Comparison of ENCODE assay signal across 14 cellular contexts in genomic region chr13:98265669-98266551, GRCh38.
DNase-seq lines count a peak whose midpoint lies in the region; ATAC-seq and TF ChIP-seq lines count a peak whose summit lies in the region.
"Had no signal": no experiment of that assay in that cellular context is flagged by ENCODE, and none has a peak within 500 bp of the region (broad histone marks: within the 10 kb centered on the region; RNA-seq: fewer than 3 reads in every experiment).

No MANE protein-coding gene starts in this region.

- H3K4me2 ChIP-seq in MM.1S (ENCODE audit: low read depth, low read length): no peak overlapping the region
- no peak overlapping the region for H3K4me2 ChIP-seq in osteoblast (ENCODE audit: insufficient read depth, low read length)

- no peak overlapping the region for H3K4me3 ChIP-seq in adrenal gland
- no peak overlapping the region for H3K4me3 ChIP-seq in kidney epithelial cell (ENCODE audit: low read depth, low read length)
- H3K4me3 ChIP-seq in MM.1S (ENCODE audit: low read length): no peak overlapping the region
- H3K4me3 ChIP-seq in osteoblast (ENCODE audit: insufficient read depth, low read length): no peak overlapping the region

- H3K27me3 ChIP-seq in adrenal gland (no peaks in the 10 kb centered on the region), kidney epithelial cell (ENCODE audit: control insufficient read depth, insufficient read depth, low read length) (no peaks in the 10 kb centered on the region), MM.1S (replicated peaks; ENCODE audit: insufficient read depth, low read length) (no peaks in the 10 kb centered on the region), osteoblast (ENCODE audit: insufficient read depth, low read length) (no peaks in the 10 kb centered on the region)

- H3K36me3 ChIP-seq in adrenal gland (replicated peaks in 1 of 2): no peaks in the 10 kb centered on the region
- no peaks in the 10 kb centered on the region for H3K36me3 ChIP-seq in kidney epithelial cell (ENCODE audit: control insufficient read depth, insufficient read depth, low read length)
- no peaks in the 10 kb centered on the region for H3K36me3 ChIP-seq in MM.1S (replicated peaks; ENCODE audit: insufficient read depth, low read length)
- peaks cover 6% of the 10 kb centered on the region for H3K36me3 ChIP-seq in osteoblast (ENCODE audit: insufficient read depth, low read length)

- H3F3A ChIP-seq in MM.1S (ENCODE audit: insufficient read depth, low read length): no peaks in the 10 kb centered on the region

- intact Hi-C loops in adrenal gland (cut with DNase I): no loop called here

- WGBS in adrenal gland, 4 donors: 50 to 59% (median 52%) methylated on average over 8 to 10 of the region's 10 CpGs

- no peak overlapping the region for H3K9ac ChIP-seq in MM.1S (ENCODE audit: low read length)

- H3K27ac ChIP-seq in adrenal gland (peak overlapping the region in 3 of 5 donors; percentile 11 to 66 (median 48)), MM.1S (ENCODE audit: low read length) (no peak overlapping the region), osteoblast (ENCODE audit: low read depth, low read length) (no peak overlapping the region)

- H3K9me3 ChIP-seq in adrenal gland (replicated peaks in 1 of 3) (no peaks in the 10 kb centered on the region), MM.1S (replicated peaks; ENCODE audit: insufficient read depth, low read length) (no peaks in the 10 kb centered on the region), osteoblast (ENCODE audit: low read depth, low read length) (no peaks in the 10 kb centered on the region)

- H2AFZ ChIP-seq in MM.1S (ENCODE audit: low read length): no peak overlapping the region
- H2AFZ ChIP-seq in osteoblast (ENCODE audit: low read length): no peak overlapping the region

- no peak for TF ChIP-seq CTCF in adrenal gland (IDR thresholded peaks at IDR 0.05)
- no peak for TF ChIP-seq CTCF in kidney epithelial cell (IDR thresholded peaks at IDR 0.05; ENCODE audit: insufficient read depth, low read length, poor library complexity, severe bottlenecking)
- TF ChIP-seq CTCF in MM.1S (IDR thresholded peaks at IDR 0.05; ENCODE audit: low read length): no peak
- no peak for TF ChIP-seq CTCF in osteoblast (IDR thresholded peaks at IDR 0.05; ENCODE audit: extremely low read depth, low read depth, low read length)

- H3K4me1 ChIP-seq in adrenal gland (replicated peaks in 1 of 2) (peaks cover 8 to 19% of the 10 kb centered on the region in 2 donors), MM.1S (ENCODE audit: low read length) (no peaks in the 10 kb centered on the region), osteoblast (ENCODE audit: insufficient read depth, low read length) (peaks cover 8% of the 10 kb centered on the region)

- H3K9me2 ChIP-seq in MM.1S (replicated peaks; ENCODE audit: insufficient read depth, low read length): no peaks in the 10 kb centered on the region

- DNase-seq in adrenal gland: peak; percentile 44 to 83 (median 77)
- DNase-seq in kidney epithelial cell (ENCODE audit: low read depth): peak; percentile 51
- DNase-seq in renal cortical epithelial cell (ENCODE audit: low read depth): peak; percentile 92
- no peak for DNase-seq in MM.1S
- DNase-seq in osteoblast (ENCODE audit: insufficient read length, low spot score, missing footprints): no peak
- DNase-seq in occipital lobe (lab: John Stamatoyannopoulos, UW): no peak
- no peak for DNase-seq in foreskin melanocyte
- DNase-seq: activated CD8-positive, alpha-beta memory T cell treated with anti-CD3 and anti-CD28 coated beads for 24 hours; activated naive CD4-positive, alpha-beta T cell treated with Interleukin-2 at 50 U/mL for 16 hours; NCI-H1092 treated with DMSO at 0.1 percent for 48 hours; NCI-H446; RPMI8226 had no signal

- H4K20me1 ChIP-seq in MM.1S (ENCODE audit: insufficient read depth, low read length) (no peaks in the 10 kb centered on the region), osteoblast (ENCODE audit: insufficient read depth, low read length) (peaks cover 7% of the 10 kb centered on the region)

- H3K79me2 ChIP-seq in MM.1S (ENCODE audit: low read length) (no peaks in the 10 kb centered on the region), osteoblast (ENCODE audit: insufficient read depth, low read length) (peaks cover 45% of the 10 kb centered on the region)

- peak; percentile 34 for ATAC-seq in GM21786 (IDR thresholded peaks at IDR 0.05; ENCODE audit: unreplicated experiment)
- ATAC-seq: HCT116 had no signal

- TF ChIP-seq POLR2A in adrenal gland (IDR thresholded peaks at IDR 0.05): peak in 1 of 2 donors; percentile 28

Comparison
In these comparisons a context has a peak if more than half of its experiments do, and no peak if none do; other contexts are left out.
1. DNase-seq: peak in adrenal gland (7 of 7), kidney epithelial cell (single experiment) and renal cortical epithelial cell (single experiment); none in MM.1S (single experiment), osteoblast (single experiment), occipital lobe (single experiment) and foreskin melanocyte (single experiment).
2. H3K27ac ChIP-seq: peak in adrenal gland (3 of 5); none in MM.1S (single experiment) and osteoblast (single experiment).